In the genomic region with DNA sequence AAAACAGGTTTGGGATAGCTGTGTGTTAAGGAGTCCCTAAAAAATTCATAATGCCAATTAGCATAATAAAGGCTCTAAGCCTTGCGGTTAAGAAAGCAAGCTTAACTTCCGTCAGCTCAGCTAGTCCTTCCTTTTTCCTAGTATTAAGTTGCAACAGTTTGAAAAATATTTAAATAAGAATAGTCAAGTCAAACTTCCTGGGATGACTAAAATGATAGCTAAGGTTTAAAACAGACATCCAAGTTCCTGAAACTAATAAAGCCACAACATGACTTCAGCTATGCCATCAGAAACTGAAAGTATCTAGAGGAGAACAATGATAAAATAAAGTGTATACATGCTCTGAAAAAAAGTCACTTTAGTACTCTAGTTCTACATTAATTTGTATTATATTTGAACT, we compare ENCODE assay signal across 8 cellular contexts. TPM values are rescaled to one million over a fixed set of nuclear protein-coding genes. Genes with fewer than 3 reads are reported as not detected.
A peak's percentile ranks its signal among the peaks of the same experiment; 100 is the strongest.
DNase-seq lines count a peak whose midpoint lies in the region; ATAC-seq and TF ChIP-seq lines count a peak whose summit lies in the region.

No MANE protein-coding gene starts in this region.

- no peak for DNase-seq in Peyer's patch
- DNase-seq in epithelial cell of proximal tubule (ENCODE audit: low read depth), result no peak
- no peak for DNase-seq in progenitor cell of endocrine pancreas (ENCODE audit: low spot score, unreplicated experiment)
- DNase-seq in head of caudate nucleus, result no peak
- DNase-seq in stimulated activated CD4-positive, alpha-beta T cell treated with anti-CD3 and anti-CD28 coated beads, Interleukin-15, amount 100 ng/mL, for 24 hours, result no peak
- DNase-seq in DMS53 (lab: John Stamatoyannopoulos, UW), result no peak

- H3K4me1 ChIP-seq in Peyer's patch, result peaks cover 0 to 28% (median 5%) of the 10 kb centered on the region in 4 donors

- H3K27ac ChIP-seq in Peyer's patch, result peak overlapping the region in 3 of 4 donors; percentile 14 to 65 (median 29)

- peak; percentile 13 for ATAC-seq in GM18909 (IDR thresholded peaks at IDR 0.05; ENCODE audit: poor library complexity, unreplicated experiment)
- ATAC-seq in GM21619 (IDR thresholded peaks at IDR 0.05; ENCODE audit: unreplicated experiment), result no peak

- TF ChIP-seq CTCF in Peyer's patch (IDR thresholded peaks at IDR 0.05) (no peak), epithelial cell of proximal tubule (conservative IDR thresholded peaks at IDR 0.05; ENCODE audit: low read depth, low read length) (no peak), progenitor cell of endocrine pancreas (IDR thresholded peaks at IDR 0.05; ENCODE audit: unreplicated experiment) (no peak)

- H3K4me1 Mint-ChIP-seq in progenitor cell of endocrine pancreas (ENCODE audit: low read depth), result peaks cover 43% of the 10 kb centered on the region

- TF ChIP-seq POLR2A in Peyer's patch (IDR thresholded peaks at IDR 0.05), result no peak

- intact Hi-C loops in head of caudate nucleus (cut with DNase I), result no loop called here

- H3K4me3 ChIP-seq in Peyer's patch, result peak overlapping the region; percentile 12 to 89 (median 48)
- H3K4me3 ChIP-seq in epithelial cell of proximal tubule (ENCODE audit: low read depth, low read length), result peak overlapping the region; percentile 95

- H3K4me3 Mint-ChIP-seq in progenitor cell of endocrine pancreas (ENCODE audit: low read depth), result peak overlapping the region; percentile 98

- no peaks in the 10 kb centered on the region for H3K36me3 ChIP-seq in Peyer's patch

- H3K27me3 Mint-ChIP-seq in progenitor cell of endocrine pancreas, result no peaks in the 10 kb centered on the region

- H3K36me3 Mint-ChIP-seq in progenitor cell of endocrine pancreas (ENCODE audit: insufficient read depth), result peaks cover 3% of the 10 kb centered on the region

- H3K9me3 Mint-ChIP-seq in progenitor cell of endocrine pancreas (ENCODE audit: low read depth), result no peaks in the 10 kb centered on the region

- peak overlapping the region; percentile 97 for H3K27ac Mint-ChIP-seq in progenitor cell of endocrine pancreas

- H3K27me3 ChIP-seq in Peyer's patch, result no peaks in the 10 kb centered on the region

- no peaks in the 10 kb centered on the region for H3K9me3 ChIP-seq in Peyer's patch

RNA-seq across cellular contexts. Expression of a gene that starts 3.4 kb away (rescaled TPM):
- total RNA-seq in Peyer's patch (10 to 100 TPM; 24.6 to 38.2 (median 28.3) TPM), epithelial cell of proximal tubule (23.6 and 25.0 TPM in 2 replicates), progenitor cell of endocrine pancreas (77.8 and 86.3 TPM in 2 replicates)
